Comparison of ENCODE assay signal across 1 cellular context in the genomic region with DNA sequence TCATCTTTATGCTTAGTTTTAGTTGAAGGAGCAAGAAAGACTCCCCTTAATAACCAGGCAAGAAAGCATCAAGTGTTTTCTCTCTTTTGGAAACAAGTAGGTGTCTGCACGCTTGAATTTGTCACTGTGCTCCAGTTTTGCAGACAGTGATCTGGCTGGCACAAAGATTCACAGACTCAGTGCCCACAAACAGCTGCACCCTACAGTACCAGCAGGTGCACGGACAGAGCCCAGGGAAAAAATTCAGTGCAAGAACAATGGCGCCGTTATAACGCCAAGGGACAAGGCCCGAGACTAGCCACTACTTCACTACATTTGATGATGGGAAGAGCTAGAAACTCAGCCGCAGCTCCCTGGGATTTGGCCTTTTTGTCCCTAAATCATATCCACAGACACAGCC.
TF ChIP-seq lines count a peak whose summit lies in the region.

No MANE protein-coding gene starts in this region.

TF ChIP-seq in GM23338, 12 proteins besides CTCF, POLR2A, EP300 and RAD21 (continued from another document):
- TF ChIP-seq, protein P1, sequence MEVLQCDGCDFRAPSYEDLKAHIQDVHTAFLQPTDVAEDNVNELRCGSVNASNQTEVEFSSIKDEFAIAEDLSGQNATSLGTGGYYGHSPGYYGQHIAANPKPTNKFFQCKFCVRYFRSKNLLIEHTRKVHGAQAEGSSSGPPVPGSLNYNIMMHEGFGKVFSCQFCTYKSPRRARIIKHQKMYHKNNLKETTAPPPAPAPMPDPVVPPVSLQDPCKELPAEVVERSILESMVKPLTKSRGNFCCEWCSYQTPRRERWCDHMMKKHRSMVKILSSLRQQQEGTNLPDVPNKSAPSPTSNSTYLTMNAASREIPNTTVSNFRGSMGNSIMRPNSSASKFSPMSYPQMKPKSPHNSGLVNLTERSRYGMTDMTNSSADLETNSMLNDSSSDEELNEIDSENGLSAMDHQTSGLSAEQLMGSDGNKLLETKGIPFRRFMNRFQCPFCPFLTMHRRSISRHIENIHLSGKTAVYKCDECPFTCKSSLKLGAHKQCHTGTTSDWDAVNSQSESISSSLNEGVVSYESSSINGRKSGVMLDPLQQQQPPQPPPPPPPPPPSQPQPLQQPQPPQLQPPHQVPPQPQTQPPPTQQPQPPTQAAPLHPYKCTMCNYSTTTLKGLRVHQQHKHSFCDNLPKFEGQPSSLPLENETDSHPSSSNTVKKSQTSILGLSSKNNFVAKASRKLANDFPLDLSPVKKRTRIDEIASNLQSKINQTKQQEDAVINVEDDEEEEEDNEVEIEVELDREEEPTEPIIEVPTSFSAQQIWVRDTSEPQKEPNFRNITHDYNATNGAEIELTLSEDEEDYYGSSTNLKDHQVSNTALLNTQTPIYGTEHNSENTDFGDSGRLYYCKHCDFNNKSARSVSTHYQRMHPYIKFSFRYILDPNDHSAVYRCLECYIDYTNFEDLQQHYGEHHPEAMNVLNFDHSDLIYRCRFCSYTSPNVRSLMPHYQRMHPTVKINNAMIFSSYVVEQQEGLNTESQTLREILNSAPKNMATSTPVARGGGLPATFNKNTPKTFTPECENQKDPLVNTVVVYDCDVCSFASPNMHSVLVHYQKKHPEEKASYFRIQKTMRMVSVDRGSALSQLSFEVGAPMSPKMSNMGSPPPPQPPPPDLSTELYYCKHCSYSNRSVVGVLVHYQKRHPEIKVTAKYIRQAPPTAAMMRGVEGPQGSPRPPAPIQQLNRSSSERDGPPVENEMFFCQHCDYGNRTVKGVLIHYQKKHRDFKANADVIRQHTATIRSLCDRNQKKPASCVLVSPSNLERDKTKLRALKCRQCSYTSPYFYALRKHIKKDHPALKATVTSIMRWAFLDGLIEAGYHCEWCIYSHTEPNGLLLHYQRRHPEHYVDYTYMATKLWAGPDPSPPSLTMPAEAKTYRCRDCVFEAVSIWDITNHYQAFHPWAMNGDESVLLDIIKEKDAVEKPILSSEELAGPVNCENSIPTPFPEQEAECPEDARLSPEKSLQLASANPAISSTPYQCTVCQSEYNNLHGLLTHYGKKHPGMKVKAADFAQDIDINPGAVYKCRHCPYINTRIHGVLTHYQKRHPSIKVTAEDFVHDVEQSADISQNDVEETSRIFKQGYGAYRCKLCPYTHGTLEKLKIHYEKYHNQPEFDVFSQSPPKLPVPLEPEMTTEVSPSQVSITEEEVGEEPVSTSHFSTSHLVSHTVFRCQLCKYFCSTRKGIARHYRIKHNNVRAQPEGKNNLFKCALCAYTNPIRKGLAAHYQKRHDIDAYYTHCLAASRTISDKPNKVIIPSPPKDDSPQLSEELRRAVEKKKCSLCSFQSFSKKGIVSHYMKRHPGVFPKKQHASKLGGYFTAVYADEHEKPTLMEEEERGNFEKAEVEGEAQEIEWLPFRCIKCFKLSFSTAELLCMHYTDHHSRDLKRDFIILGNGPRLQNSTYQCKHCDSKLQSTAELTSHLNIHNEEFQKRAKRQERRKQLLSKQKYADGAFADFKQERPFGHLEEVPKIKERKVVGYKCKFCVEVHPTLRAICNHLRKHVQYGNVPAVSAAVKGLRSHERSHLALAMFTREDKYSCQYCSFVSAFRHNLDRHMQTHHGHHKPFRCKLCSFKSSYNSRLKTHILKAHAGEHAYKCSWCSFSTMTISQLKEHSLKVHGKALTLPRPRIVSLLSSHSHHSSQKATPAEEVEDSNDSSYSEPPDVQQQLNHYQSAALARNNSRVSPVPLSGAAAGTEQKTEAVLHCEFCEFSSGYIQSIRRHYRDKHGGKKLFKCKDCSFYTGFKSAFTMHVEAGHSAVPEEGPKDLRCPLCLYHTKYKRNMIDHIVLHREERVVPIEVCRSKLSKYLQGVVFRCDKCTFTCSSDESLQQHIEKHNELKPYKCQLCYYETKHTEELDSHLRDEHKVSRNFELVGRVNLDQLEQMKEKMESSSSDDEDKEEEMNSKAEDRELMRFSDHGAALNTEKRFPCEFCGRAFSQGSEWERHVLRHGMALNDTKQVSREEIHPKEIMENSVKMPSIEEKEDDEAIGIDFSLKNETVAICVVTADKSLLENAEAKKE (CRISPR knock-in tag; IDR thresholded peaks at IDR 0.05): no peak
- TF ChIP-seq CREB1 (CRISPR knock-in tag; IDR thresholded peaks at IDR 0.05; ENCODE audit: low read depth) (no peak), STAT1 (IDR thresholded peaks at IDR 0.05; ENCODE audit: unreplicated experiment) (no peak), EZH2 (IDR thresholded peaks at IDR 0.05; ENCODE audit: low read depth, unreplicated experiment) (no peak)
- TF ChIP-seq, protein P2, sequence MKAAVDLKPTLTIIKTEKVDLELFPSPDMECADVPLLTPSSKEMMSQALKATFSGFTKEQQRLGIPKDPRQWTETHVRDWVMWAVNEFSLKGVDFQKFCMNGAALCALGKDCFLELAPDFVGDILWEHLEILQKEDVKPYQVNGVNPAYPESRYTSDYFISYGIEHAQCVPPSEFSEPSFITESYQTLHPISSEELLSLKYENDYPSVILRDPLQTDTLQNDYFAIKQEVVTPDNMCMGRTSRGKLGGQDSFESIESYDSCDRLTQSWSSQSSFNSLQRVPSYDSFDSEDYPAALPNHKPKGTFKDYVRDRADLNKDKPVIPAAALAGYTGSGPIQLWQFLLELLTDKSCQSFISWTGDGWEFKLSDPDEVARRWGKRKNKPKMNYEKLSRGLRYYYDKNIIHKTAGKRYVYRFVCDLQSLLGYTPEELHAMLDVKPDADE (IDR thresholded peaks at IDR 0.05): no peak
